Comparison of ENCODE assay signal across 8 cellular contexts in genomic region chr12:67415473-67415872, GRCh38.
A peak's percentile ranks its signal among the peaks of the same experiment; 100 is the strongest.
DNase-seq lines count a peak whose midpoint lies in the region; ATAC-seq, FAIRE-seq and TF ChIP-seq lines count a peak whose summit lies in the region.

No MANE protein-coding gene starts in this region.

- intact Hi-C loops in OCI-LY7 (cut with micrococcal nuclease; ENCODE audit: unreplicated experiment), result no loop called here

- POLR2A ChIA-PET in A549 (lab: Yijun Ruan, JAX) (no interaction called here), OCI-LY7 (lab: Charles Lee) (no interaction called here)

- no peaks in the 10 kb centered on the region for H3K9me2 ChIP-seq in OCI-LY7 (ENCODE audit: insufficient read depth, low read length)

- H4K20me1 ChIP-seq in OCI-LY7 (ENCODE audit: insufficient read depth, low read length), result no peaks in the 10 kb centered on the region

- no peak for FAIRE-seq in A549 (lab: Jason Lieb, UNC)

- DNase-seq in A549 (ENCODE audit: low read depth in 1 of 2, low spot score in 1 of 2) (peak in 1 of 2 experiments; percentile 34), H7 (peak; percentile 12), OCI-LY7 (ENCODE audit: low spot score) (peak; percentile 35), cardiac muscle cell (ENCODE audit: low read depth in 1 of 2, low spot score in 1 of 2) (peak; percentile 64 to 65), NCI-H226 (no peak), dermis blood vessel endothelial cell (no peak)
- no peak for DNase-seq in activated CD4-positive, CD25-positive, alpha-beta regulatory T cell treated with anti-CD3 and anti-CD28 coated beads, Interleukin-2, amount 50 U/mL, for 72 hours
- no peak for DNase-seq in stimulated activated CD4-positive, alpha-beta T cell treated with anti-CD3 and anti-CD28 coated beads, Interleukin-4, amount 100 ng/mL, for 4 hours

- no peak overlapping the region for H3K4me3 ChIP-seq in A549
- H3K4me3 ChIP-seq in H7 (ENCODE audit: insufficient read depth, low read depth, low read length), result no peak overlapping the region
- H3K4me3 ChIP-seq in OCI-LY7 (ENCODE audit: low read depth, low read length, poor library complexity, severe bottlenecking), result no peak overlapping the region
- no peak overlapping the region for H3K4me3 ChIP-seq in cardiac muscle cell

- peak in 1 of 2 experiments; percentile 73; a peak in 3 of 6 replicates for ATAC-seq in A549

- peak; percentile 26; the same call in 2 of the 3 replicates for TF ChIP-seq CTCF in A549 (IDR thresholded peaks at IDR 0.05)
- peak; percentile 72 for TF ChIP-seq CTCF in OCI-LY7 (conservative IDR thresholded peaks at IDR 0.05; ENCODE audit: low read length)
- peak; percentile 59 for TF ChIP-seq CTCF in cardiac muscle cell (IDR thresholded peaks at IDR 0.05; ENCODE audit: low read depth, low read length)

- WGBS in A549 (ENCODE audit: missing lambda C conversion rate), result 14% methylated on average over 4 of the region's 4 CpGs

- no peak for TF ChIP-seq EP300 in A549 (IDR thresholded peaks at IDR 0.05)

- no peak for TF ChIP-seq POLR2A in A549 (IDR thresholded peaks at IDR 0.05; ENCODE audit: low read length)

- no peaks in the 10 kb centered on the region for H3K9me3 ChIP-seq in A549
- no peaks in the 10 kb centered on the region for H3K9me3 ChIP-seq in OCI-LY7 (ENCODE audit: low read length)
- no peaks in the 10 kb centered on the region for H3K9me3 ChIP-seq in cardiac muscle cell (ENCODE audit: low read depth)

- H3K79me2 ChIP-seq in OCI-LY7 (ENCODE audit: insufficient read depth, low read depth, low read length), result no peaks in the 10 kb centered on the region

- H3K27me3 ChIP-seq in H7 (ENCODE audit: control insufficient read depth, insufficient read depth, low read length), result no peaks in the 10 kb centered on the region
- H3K27me3 ChIP-seq in cardiac muscle cell, result no peaks in the 10 kb centered on the region

- H3K27ac ChIP-seq in A549 (no peak overlapping the region), OCI-LY7 (ENCODE audit: low read depth, low read length, poor library complexity, severe bottlenecking) (no peak overlapping the region), cardiac muscle cell (no peak overlapping the region)

- peak; percentile 34 to 51; a peak in 3 of 5 replicates for TF ChIP-seq RAD21 in A549 (conservative IDR thresholded peaks at IDR 0.05 in 1 of 2, IDR thresholded peaks at IDR 0.05 in 1 of 2)

- H3K4me1 ChIP-seq in A549, result no peaks in the 10 kb centered on the region
- H3K4me1 ChIP-seq in OCI-LY7 (ENCODE audit: insufficient read depth, low read length, poor library complexity, severe bottlenecking), result no peaks in the 10 kb centered on the region
- H3K4me1 ChIP-seq in cardiac muscle cell (ENCODE audit: low read depth), result peaks cover 7% of the 10 kb centered on the region

- H3K4me2 ChIP-seq in A549, result no peak overlapping the region
- H3K4me2 ChIP-seq in OCI-LY7 (ENCODE audit: low read length), result no peak overlapping the region

- H3K36me3 ChIP-seq in H7 (replicated peaks; ENCODE audit: control insufficient read depth, insufficient read depth, low read length) (no peaks in the 10 kb centered on the region), OCI-LY7 (ENCODE audit: insufficient read depth, low read length) (no peaks in the 10 kb centered on the region), cardiac muscle cell (no peaks in the 10 kb centered on the region)

- no peak overlapping the region for H2AFZ ChIP-seq in OCI-LY7 (ENCODE audit: low read length)

- CTCF ChIA-PET in A549 (lab: Yijun Ruan, JAX) (no interaction called here), OCI-LY7 (lab: Charles Lee; ENCODE audit: unreplicated experiment) (no interaction called here)

- no TSS peak for BruUV-seq in OCI-LY7 (replicated peaks; lab: Mats Ljungman, UMichigan)

TF ChIP-seq in A549, 52 proteins besides CTCF, POLR2A, EP300 and RAD21:
- 0 out of 3 replicates have a peak, but pooled peaks have one; percentile 11 for TF ChIP-seq SMC3 (IDR thresholded peaks at IDR 0.05)
- TF ChIP-seq E2F6 (IDR thresholded peaks at IDR 0.05; ENCODE audit: borderline replicate concordance, low read depth), result no peak
TF ChIP-seq in A549: peak in this region for 1.

Comparison
In these comparisons a context has a peak if more than half of its experiments do, and no peak if none do; other contexts are left out.
1. DNase-seq: peak in H7 (single experiment), OCI-LY7 (single experiment) and cardiac muscle cell (2 of 2); none in activated CD4-positive, CD25-positive, alpha-beta regulatory T cell treated with anti-CD3 and anti-CD28 coated beads, Interleukin-2, amount 50 U/mL, for 72 hours (single experiment), NCI-H226 (single experiment), stimulated activated CD4-positive, alpha-beta T cell treated with anti-CD3 and anti-CD28 coated beads, Interleukin-4, amount 100 ng/mL, for 4 hours (0 of 2) and dermis blood vessel endothelial cell (single experiment).
2. Peak in every context shown above with its lines, with median percentiles within 50 percentile points of each other: CTCF ChIP-seq.